Comparison of ENCODE assay signal across 8 cellular contexts in genomic region chr20:50572922-50573777, GRCh38.
DNase-seq lines count a peak whose midpoint lies in the region; TF ChIP-seq lines count a peak whose summit lies in the region.

No MANE protein-coding gene starts in this region.

- H3K36me3 ChIP-seq in tibial artery = peaks cover 33 to 59% (median 54%) of the 10 kb centered on the region in 3 donors

- H3K27me3 Mint-ChIP-seq in activated CD4-positive, alpha-beta T cell treated with anti-CD3 and anti-CD28 coated beads, Interleukin-2, amount 10 ng/mL, durations not matched to agents 24 days and 14 days = no peaks in the 10 kb centered on the region
- H3K27me3 Mint-ChIP-seq in activated CD4-positive, alpha-beta T cell treated with anti-CD3 and anti-CD28 coated beads, Interleukin-2, amount 10 ng/mL, durations not matched to agents 7 days and 5 days = no peaks in the 10 kb centered on the region
- H3K27me3 Mint-ChIP-seq in activated CD4-positive, alpha-beta memory T cell treated with anti-CD3 and anti-CD28 coated beads, Interleukin-2, amount 10 ng/mL, durations not matched to agents 7 days and 5 days = no peaks in the 10 kb centered on the region

- peaks cover 53% of the 10 kb centered on the region for H3K4me1 Mint-ChIP-seq in activated CD4-positive, alpha-beta T cell treated with anti-CD3 and anti-CD28 coated beads, Interleukin-2, amount 10 ng/mL, durations not matched to agents 24 days and 14 days
- peaks cover 67% of the 10 kb centered on the region for H3K4me1 Mint-ChIP-seq in activated CD4-positive, alpha-beta T cell treated with anti-CD3 and anti-CD28 coated beads, Interleukin-2, amount 10 ng/mL, durations not matched to agents 7 days and 5 days
- H3K4me1 Mint-ChIP-seq in activated CD4-positive, alpha-beta memory T cell treated with anti-CD3 and anti-CD28 coated beads, Interleukin-2, amount 10 ng/mL, durations not matched to agents 7 days and 5 days = peaks cover 47% of the 10 kb centered on the region

- peak overlapping the region; percentile 69 to 74 for H3K27ac ChIP-seq in tibial artery

- no peak overlapping the region for H3K4me3 Mint-ChIP-seq in activated CD4-positive, alpha-beta T cell treated with anti-CD3 and anti-CD28 coated beads, Interleukin-2, amount 10 ng/mL, durations not matched to agents 24 days and 14 days
- H3K4me3 Mint-ChIP-seq in activated CD4-positive, alpha-beta T cell treated with anti-CD3 and anti-CD28 coated beads, Interleukin-2, amount 10 ng/mL, durations not matched to agents 7 days and 5 days = no peak overlapping the region
- H3K4me3 Mint-ChIP-seq in activated CD4-positive, alpha-beta memory T cell treated with anti-CD3 and anti-CD28 coated beads, Interleukin-2, amount 10 ng/mL, durations not matched to agents 7 days and 5 days = no peak overlapping the region

- CTCF ChIA-PET in activated CD4-positive, alpha-beta T cell treated with anti-CD3 and anti-CD28 coated beads, Interleukin-2, amount 10 ng/mL, durations not matched to agents 7 days and 5 days (lab: Charles Lee) = interaction anchor here (0.9 to 3.0 kb wide), 8 partner anchors 8 to 93 kb away, joined by 3 to 12 read pairs (median 3); no protein-coding TSS in a partner anchor
- CTCF ChIA-PET in activated CD4-positive, alpha-beta memory T cell treated with anti-CD3 and anti-CD28 coated beads, Interleukin-2, amount 10 ng/mL, durations not matched to agents 7 days and 5 days (lab: Charles Lee) = interaction anchor here (0.9 to 7.9 kb wide), 13 partner anchors 8 to 109 kb away, joined by 3 to 61 read pairs (median 4); no protein-coding TSS in a partner anchor

- no peak for DNase-seq in activated CD4-positive, alpha-beta T cell treated with anti-CD3 and anti-CD28 coated beads, Interleukin-2, amount 10 ng/mL, durations not matched to agents 24 days and 14 days
- DNase-seq in activated CD4-positive, alpha-beta T cell treated with anti-CD3 and anti-CD28 coated beads, Interleukin-2, amount 10 ng/mL, durations not matched to agents 7 days and 5 days = no peak
- DNase-seq in activated CD4-positive, alpha-beta memory T cell treated with anti-CD3 and anti-CD28 coated beads, Interleukin-2, amount 10 ng/mL, durations not matched to agents 7 days and 5 days = peak; percentile 11
- peak in 34 of 51 donors; percentile 14 to 76 (median 40) for DNase-seq in hypothalamus (lab: John Stamatoyannopoulos, UW)
- DNase-seq in tibial artery = peak; percentile 84 to 94
- DNase-seq in stimulated activated CD4-positive, alpha-beta T cell treated with anti-CD3 and anti-CD28 coated beads, Interleukin-2, amount 100 ng/mL, for 48 hours = no peak
- no peak for DNase-seq in NCI-H187 treated with DMSO at 0.1 percent for 48 hours (lab: John Stamatoyannopoulos, UW)
- DNase-seq in NOMO-1 treated with dmso at 0.1 percent for 144 hours (lab: John Stamatoyannopoulos, UW; ENCODE audit: unreplicated experiment) = no peak

- no peak overlapping the region for H3K4me3 ChIP-seq in tibial artery

- TF ChIP-seq CTCF in tibial artery (IDR thresholded peaks at IDR 0.05) = no peak

- no peaks in the 10 kb centered on the region for H3K27me3 ChIP-seq in tibial artery

- intact Hi-C loops in activated CD4-positive, alpha-beta T cell treated with anti-CD3 and anti-CD28 coated beads, Interleukin-2, amount 10 ng/mL, durations not matched to agents 24 days and 14 days (cut with micrococcal nuclease) = loop anchor here (5.0 kb wide), 1 partner anchor 386 kb away; no protein-coding TSS in a partner anchor
- intact Hi-C loops in tibial artery (cut with DNase I; ENCODE audit: low total_unique reads) = no loop called here

- POLR2A ChIA-PET in activated CD4-positive, alpha-beta T cell treated with anti-CD3 and anti-CD28 coated beads, Interleukin-2, amount 10 ng/mL, durations not matched to agents 7 days and 5 days (lab: Charles Lee) = no interaction called here
- POLR2A ChIA-PET in activated CD4-positive, alpha-beta memory T cell treated with anti-CD3 and anti-CD28 coated beads, Interleukin-2, amount 10 ng/mL, durations not matched to agents 7 days and 5 days (lab: Charles Lee) = interaction anchor here (1.0 to 2.1 kb wide), 4 partner anchors 10 to 89 kb away, joined by 3 to 7 read pairs (median 6); no protein-coding TSS in a partner anchor

- H3K9me3 Mint-ChIP-seq in activated CD4-positive, alpha-beta T cell treated with anti-CD3 and anti-CD28 coated beads, Interleukin-2, amount 10 ng/mL, durations not matched to agents 24 days and 14 days = no peaks in the 10 kb centered on the region
- no peaks in the 10 kb centered on the region for H3K9me3 Mint-ChIP-seq in activated CD4-positive, alpha-beta T cell treated with anti-CD3 and anti-CD28 coated beads, Interleukin-2, amount 10 ng/mL, durations not matched to agents 7 days and 5 days
- H3K9me3 Mint-ChIP-seq in activated CD4-positive, alpha-beta memory T cell treated with anti-CD3 and anti-CD28 coated beads, Interleukin-2, amount 10 ng/mL, durations not matched to agents 7 days and 5 days = no peaks in the 10 kb centered on the region

- peak overlapping the region; percentile 12 for H3K27ac Mint-ChIP-seq in activated CD4-positive, alpha-beta T cell treated with anti-CD3 and anti-CD28 coated beads, Interleukin-2, amount 10 ng/mL, durations not matched to agents 24 days and 14 days
- H3K27ac Mint-ChIP-seq in activated CD4-positive, alpha-beta T cell treated with anti-CD3 and anti-CD28 coated beads, Interleukin-2, amount 10 ng/mL, durations not matched to agents 7 days and 5 days = no peak overlapping the region
- H3K27ac Mint-ChIP-seq in activated CD4-positive, alpha-beta memory T cell treated with anti-CD3 and anti-CD28 coated beads, Interleukin-2, amount 10 ng/mL, durations not matched to agents 7 days and 5 days = no peak overlapping the region

- H3K9me3 ChIP-seq in tibial artery = no peaks in the 10 kb centered on the region

- peaks cover 0 to 41% (median 15%) of the 10 kb centered on the region in 4 donors for H3K4me1 ChIP-seq in tibial artery

- peaks cover 53% of the 10 kb centered on the region for H3K36me3 Mint-ChIP-seq in activated CD4-positive, alpha-beta T cell treated with anti-CD3 and anti-CD28 coated beads, Interleukin-2, amount 10 ng/mL, durations not matched to agents 24 days and 14 days (ENCODE audit: low read depth)
- peaks cover 54% of the 10 kb centered on the region for H3K36me3 Mint-ChIP-seq in activated CD4-positive, alpha-beta T cell treated with anti-CD3 and anti-CD28 coated beads, Interleukin-2, amount 10 ng/mL, durations not matched to agents 7 days and 5 days (ENCODE audit: low read depth)
- peaks cover 68% of the 10 kb centered on the region for H3K36me3 Mint-ChIP-seq in activated CD4-positive, alpha-beta memory T cell treated with anti-CD3 and anti-CD28 coated beads, Interleukin-2, amount 10 ng/mL, durations not matched to agents 7 days and 5 days (ENCODE audit: low read depth)

Comparison
In these comparisons a context has a peak if more than half of its experiments do, and no peak if none do; other contexts are left out.
1. DNase-seq: peak in activated CD4-positive, alpha-beta memory T cell treated with anti-CD3 and anti-CD28 coated beads, Interleukin-2, amount 10 ng/mL, durations not matched to agents 7 days and 5 days (single experiment), hypothalamus (34 of 51) and tibial artery (2 of 2); none in activated CD4-positive, alpha-beta T cell treated with anti-CD3 and anti-CD28 coated beads, Interleukin-2, amount 10 ng/mL, durations not matched to agents 24 days and 14 days (single experiment), activated CD4-positive, alpha-beta T cell treated with anti-CD3 and anti-CD28 coated beads, Interleukin-2, amount 10 ng/mL, durations not matched to agents 7 days and 5 days (single experiment), stimulated activated CD4-positive, alpha-beta T cell treated with anti-CD3 and anti-CD28 coated beads, Interleukin-2, amount 100 ng/mL, for 48 hours (0 of 2), NCI-H187 treated with DMSO at 0.1 percent for 48 hours (single experiment) and NOMO-1 treated with dmso at 0.1 percent for 144 hours (single experiment).